9 cellular contexts compared by ENCODE assay signal in the genomic region with DNA sequence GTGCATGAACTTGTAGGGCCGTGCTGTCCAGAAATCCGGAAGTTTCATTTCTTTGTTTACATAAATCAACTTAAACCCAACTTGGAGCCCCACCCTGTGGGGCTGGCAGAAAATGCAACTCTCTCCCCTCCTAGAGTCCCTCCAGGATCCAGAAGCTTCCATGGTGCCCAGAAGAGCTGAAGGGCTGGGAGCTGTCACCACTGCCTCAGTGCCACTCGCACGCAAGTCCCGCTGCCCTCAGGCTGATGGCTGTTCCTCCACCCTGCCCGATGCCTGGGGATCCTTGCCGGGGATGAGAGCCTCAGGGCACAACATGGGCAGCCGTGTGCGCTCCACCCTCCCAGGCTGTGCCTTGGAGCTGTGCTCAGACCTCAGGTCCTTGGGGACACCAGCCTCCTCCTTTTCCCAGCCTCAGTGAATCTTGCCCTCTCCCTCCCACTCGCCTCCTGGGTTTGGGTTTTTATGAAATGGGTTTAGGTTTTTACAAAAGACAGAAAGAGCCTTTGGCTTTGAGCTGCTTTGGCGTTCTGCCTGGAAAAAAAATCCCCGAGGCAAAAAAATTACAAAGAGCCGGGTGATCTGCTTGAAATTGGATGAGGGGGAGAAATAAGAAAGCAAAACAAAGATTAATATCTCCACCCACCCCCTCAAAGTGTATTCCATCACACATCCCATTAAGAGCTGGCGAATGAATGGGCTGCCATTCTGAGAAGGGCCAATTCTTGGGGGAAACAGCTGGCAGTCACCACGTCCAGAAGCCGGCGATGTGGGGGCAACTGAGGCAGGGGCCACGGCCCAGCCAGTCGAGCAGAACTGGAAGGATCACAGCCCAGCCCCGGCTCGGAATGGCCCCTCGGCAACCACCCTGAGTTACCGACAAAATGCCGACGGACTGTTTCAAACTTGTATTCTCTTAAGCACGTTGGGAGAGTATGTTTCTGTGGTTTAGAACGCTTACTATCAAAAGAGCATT.
A peak's percentile ranks its signal among the peaks of the same experiment; 100 is the strongest.
DNase-seq lines count a peak whose midpoint lies in the region; ATAC-seq and TF ChIP-seq lines count a peak whose summit lies in the region.
"Had no signal": no experiment of that assay in that cellular context is flagged by ENCODE, and none has a peak within 500 bp of the region (broad histone marks: within the 10 kb centered on the region; RNA-seq: fewer than 3 reads in every experiment).

No MANE protein-coding gene starts in this region.

- H3K36me3 ChIP-seq in esophagus squamous epithelium (no peaks in the 10 kb centered on the region), mucosa of rectum (ENCODE audit: control insufficient read depth in 2 of 2, insufficient read depth in 2 of 2, low read length in 2 of 2) (no peaks in the 10 kb centered on the region)

- H3K9me3 ChIP-seq in esophagus squamous epithelium: no peaks in the 10 kb centered on the region
- H3K9me3 ChIP-seq in mucosa of rectum (ENCODE audit: control insufficient read depth in 2 of 2, low read length in 2 of 2): no peaks in the 10 kb centered on the region

- TF ChIP-seq CTCF in AG09309 (IDR thresholded peaks at IDR 0.05; ENCODE audit: control insufficient read depth, insufficient read depth, low read depth, low read length, missing control alignments): peak; percentile 61
- no peak for TF ChIP-seq CTCF in esophagus squamous epithelium (IDR thresholded peaks at IDR 0.05)

- H3K4me3 ChIP-seq in AG09309 (ENCODE audit: control insufficient read depth, low read depth, low read length): peak overlapping the region; percentile 36
- H3K4me3 ChIP-seq in esophagus squamous epithelium: peak overlapping the region in 3 of 4 donors; percentile 11 to 41 (median 16)
- peak overlapping the region in 1 of 2 donors; percentile 17 for H3K4me3 ChIP-seq in mucosa of rectum (ENCODE audit: low read length in 2 of 2)

- H3K27me3 ChIP-seq in esophagus squamous epithelium (peaks cover 0 to 59% (median 0%) of the 10 kb centered on the region in 4 donors), mucosa of rectum (ENCODE audit: control insufficient read depth in 2 of 2, insufficient read depth in 2 of 2, low read length in 2 of 2) (peaks cover 0 to 9% of the 10 kb centered on the region in 2 donors)

- DNase-seq in AG09309 (ENCODE audit: low read depth) (peak; percentile 67), esophagus squamous epithelium (lab: John Stamatoyannopoulos, UW) (no peak)
- DNase-seq in activated CD8-positive, alpha-beta memory T cell treated with anti-CD3 and anti-CD28 coated beads for 24 hours: no peak
- no peak for DNase-seq in stimulated activated CD4-positive, alpha-beta T cell treated with anti-CD3 and anti-CD28 coated beads, Interleukin-12 subunit alpha, Interleukin-12 subunit beta, amount 100 ng/mL, for 4 hours
- DNase-seq in stimulated activated CD4-positive, alpha-beta T cell treated with anti-CD3 and anti-CD28 coated beads, Interleukin-4, amount 100 ng/mL, for 1 hour: no peak
- DNase-seq: activated B cell treated with CpG ODN at 0.5 μM for 24 hours had no signal

- peak overlapping the region; percentile 47 to 77 (median 68) for H3K27ac ChIP-seq in esophagus squamous epithelium
- H3K27ac ChIP-seq in mucosa of rectum (ENCODE audit: low read depth in 2 of 2, low read length in 2 of 2): peak overlapping the region; percentile 48 to 80

- H3K4me1 ChIP-seq in esophagus squamous epithelium (peaks cover 2 to 29% (median 8%) of the 10 kb centered on the region in 3 donors), mucosa of rectum (ENCODE audit: control insufficient read depth in 2 of 2, insufficient read depth in 2 of 2, low read length in 2 of 2) (peaks cover 0 to 8% of the 10 kb centered on the region in 2 donors)

- intact Hi-C loops in esophagus squamous epithelium (cut with DNase I): no loop called here

- WGBS in esophagus squamous epithelium, 2 donors: 36 to 38% methylated on average over 16 to 20 of the region's 27 CpGs

- ATAC-seq in GM21423 (IDR thresholded peaks at IDR 0.05; ENCODE audit: unreplicated experiment): no peak

- peak overlapping the region in 1 of 2 donors; percentile 38 for H3K9ac ChIP-seq in mucosa of rectum (ENCODE audit: low read depth in 1 of 2, low read length in 2 of 2)

- no peak for TF ChIP-seq POLR2A in esophagus squamous epithelium (IDR thresholded peaks at IDR 0.05)

TF ChIP-seq in PFSK-1, 5 proteins besides CTCF, POLR2A, EP300 and RAD21:
- TF ChIP-seq REST (IDR thresholded peaks at IDR 0.05; ENCODE audit: insufficient read depth in 1 of 2, low read depth in 2 of 2, low read length in 2 of 2) (no peak), FOXP2 (optimal IDR thresholded peaks at IDR 0.05; ENCODE audit: borderline replicate concordance, extremely low read depth, extremely low read length, insufficient read depth) (peak; percentile 52)
